Comparison of ENCODE assay signal across 9 cellular contexts in the genomic region with DNA sequence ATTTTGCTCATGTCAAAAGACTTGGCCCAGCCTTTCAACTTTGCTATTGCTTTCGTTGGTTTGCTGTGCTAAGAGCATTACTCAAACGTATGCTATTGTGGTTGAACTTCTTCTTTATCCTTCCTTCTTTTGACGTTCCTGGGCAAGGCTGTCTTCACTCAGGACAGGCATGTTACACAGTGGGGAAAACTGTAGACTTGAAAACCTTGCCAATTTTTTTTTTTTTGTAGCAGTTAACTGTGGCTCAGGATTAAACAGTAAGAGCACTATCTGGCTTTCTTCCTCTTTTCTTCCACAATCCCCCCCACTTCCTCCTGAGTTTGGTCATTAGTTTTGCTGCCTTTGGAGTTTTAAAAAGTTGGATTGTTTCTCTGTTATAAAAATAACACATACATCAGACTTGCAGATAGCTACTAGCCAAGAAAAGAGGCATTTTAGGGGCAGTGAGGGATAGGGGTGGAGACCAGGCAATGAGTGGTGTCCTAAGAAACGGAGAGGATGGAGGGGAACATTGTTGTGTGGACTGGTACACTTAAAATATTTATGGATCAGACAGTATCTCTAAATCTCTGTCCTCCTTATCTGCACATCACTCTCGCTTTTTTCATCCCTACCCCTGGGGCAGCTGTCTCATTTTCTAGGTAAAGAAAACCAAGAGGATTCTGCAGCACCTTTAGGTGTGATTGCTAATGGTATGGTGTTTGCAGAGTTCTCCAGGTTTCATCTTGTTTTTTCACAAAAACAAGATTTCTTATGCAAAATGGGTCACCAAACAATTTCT.
DNase-seq lines count a peak whose midpoint lies in the region; ATAC-seq and TF ChIP-seq lines count a peak whose summit lies in the region.
"Had no signal": no experiment of that assay in that cellular context is flagged by ENCODE, and none has a peak within 500 bp of the region (broad histone marks: within the 10 kb centered on the region; RNA-seq: fewer than 3 reads in every experiment).

No MANE protein-coding gene starts in this region.

- in situ Hi-C loops in GM23248 (cut with MboI), result no loop called here

- H3K4me1 ChIP-seq in GM23248 (ENCODE audit: insufficient read depth), result no peaks in the 10 kb centered on the region
- H3K4me1 ChIP-seq in heart left ventricle, result peaks cover 0 to 58% (median 15%) of the 10 kb centered on the region in 12 donors
- peaks cover 26 to 45% of the 10 kb centered on the region in 2 donors for H3K4me1 ChIP-seq in thoracic aorta (ENCODE audit: control insufficient read depth in 1 of 2, low read depth in 2 of 2)

- H3K27me3 ChIP-seq in GM23248 (replicated peaks; ENCODE audit: insufficient read depth) (peaks cover 26% of the 10 kb centered on the region), heart left ventricle (no peaks in the 10 kb centered on the region), thoracic aorta (replicated peaks; ENCODE audit: insufficient read depth) (no peaks in the 10 kb centered on the region)
- H3K27me3 ChIP-seq: Peyer's patch had no signal

- H3K4me2 ChIP-seq in GM23248 (ENCODE audit: unreplicated experiment), result no peak overlapping the region

- H4K20me1 ChIP-seq in GM23248 (ENCODE audit: insufficient read depth), result no peaks in the 10 kb centered on the region

- no peak for TF ChIP-seq CTCF in heart left ventricle (IDR thresholded peaks at IDR 0.05)
- no peak for TF ChIP-seq CTCF in thoracic aorta (IDR thresholded peaks at IDR 0.05)
- TF ChIP-seq CTCF in natural killer cell (IDR thresholded peaks at IDR 0.05), result no peak

- no peaks in the 10 kb centered on the region for H3K9me3 ChIP-seq in GM23248 (ENCODE audit: low read depth)
- no peaks in the 10 kb centered on the region for H3K9me3 ChIP-seq in heart left ventricle
- H3K9me3 ChIP-seq in thoracic aorta, result no peaks in the 10 kb centered on the region
- H3K9me3 ChIP-seq: Peyer's patch had no signal

- H2AFZ ChIP-seq in GM23248, result no peak overlapping the region

- H3K4me3 Mint-ChIP-seq in natural killer cell, result no peak overlapping the region

- no peaks in the 10 kb centered on the region for H3K4me1 Mint-ChIP-seq in natural killer cell

- 19 to 23% methylated on average over 5 of the region's 5 CpGs for WGBS in GM23248 (ENCODE audit: low coverage in 1 of 2, low lambda C conversion rate in 2 of 2, missing lambda C conversion rate in 2 of 2), 2 experiments
- 29 to 40% (median 36%) methylated on average over 5 of the region's 5 CpGs for WGBS in heart left ventricle, 4 donors

- no peak overlapping the region for H3K9ac ChIP-seq in GM23248

- no peaks in the 10 kb centered on the region for H3K79me2 ChIP-seq in GM23248 (ENCODE audit: insufficient read depth)

- no peaks in the 10 kb centered on the region for H3K9me2 ChIP-seq in GM23248 (ENCODE audit: insufficient read depth)

- intact Hi-C loops in heart left ventricle (cut with DNase I) (no loop called here), natural killer cell (cut with micrococcal nuclease) (no loop called here)

- ATAC-seq in heart left ventricle (peak; percentile 51 to 89 (median 74)), thoracic aorta (ENCODE audit: insufficient number of reproducible peaks, low FRiP score, low read depth) (peak; percentile 14), natural killer cell (no peak)

- H3K27ac ChIP-seq in GM23248 (no peak overlapping the region), heart left ventricle (peak overlapping the region in 2 of 12 donors; percentile 9 to 89), thoracic aorta (peak overlapping the region in 1 of 2 donors; percentile 37)
- H3K27ac ChIP-seq: Peyer's patch had no signal

- no peak for TF ChIP-seq POLR2A in heart left ventricle (IDR thresholded peaks at IDR 0.05)

- no peaks in the 10 kb centered on the region for H3K9me3 Mint-ChIP-seq in natural killer cell

- no peak overlapping the region for H3K4me3 ChIP-seq in GM23248
- no peak overlapping the region for H3K4me3 ChIP-seq in heart left ventricle
- H3K4me3 ChIP-seq in thoracic aorta, result peak overlapping the region; percentile 38
- H3K4me3 ChIP-seq: Peyer's patch had no signal

- H3K36me3 ChIP-seq in GM23248 (ENCODE audit: low read depth) (no peaks in the 10 kb centered on the region), heart left ventricle (no peaks in the 10 kb centered on the region), thoracic aorta (no peaks in the 10 kb centered on the region)
- H3K36me3 ChIP-seq: Peyer's patch had no signal

- DNase-seq in GM23248, result peak; percentile 31
- DNase-seq in NOMO-1 treated with DMSO at 0.1 percent for 48 hours (lab: John Stamatoyannopoulos, UW; ENCODE audit: unreplicated experiment), result peak; percentile 94
- DNase-seq in heart left ventricle, result peak in 1 of 5 donors; percentile 28
- no peak for DNase-seq in thoracic aorta (ENCODE audit: low spot score)
- DNase-seq in natural killer cell, result no peak
- no peak for DNase-seq in NCI-H2107 treated with DMSO at 0.1 percent for 48 hours (lab: John Stamatoyannopoulos, UW; ENCODE audit: unreplicated experiment)
- DNase-seq in NCI-H82 treated with DMSO at 0.1 percent for 48 hours (lab: John Stamatoyannopoulos, UW; ENCODE audit: unreplicated experiment), result no peak
- DNase-seq: dorsolateral prefrontal cortex, Peyer's patch had no signal

- no peaks in the 10 kb centered on the region for H3F3A ChIP-seq in GM23248 (ENCODE audit: insufficient read depth)

- no peak overlapping the region for H3K27ac Mint-ChIP-seq in natural killer cell

- H3K27me3 Mint-ChIP-seq in natural killer cell (ENCODE audit: low read depth in 2 of 2), result peaks cover 10 to 17% of the 10 kb centered on the region in 2 donors

- no peaks in the 10 kb centered on the region for H3K36me3 Mint-ChIP-seq in natural killer cell

Comparison
In these comparisons a context has a peak if more than half of its experiments do, and no peak if none do; other contexts are left out.
1. DNase-seq: peak in GM23248 (single experiment) and NOMO-1 treated with DMSO at 0.1 percent for 48 hours (single experiment); none in thoracic aorta (single experiment), natural killer cell (single experiment), NCI-H2107 treated with DMSO at 0.1 percent for 48 hours (single experiment) and NCI-H82 treated with DMSO at 0.1 percent for 48 hours (single experiment).
2. ATAC-seq: peak in heart left ventricle (4 of 4) and thoracic aorta (single experiment); none in natural killer cell (0 of 3).